ENCODE assay signal across 22 cellular contexts in the genomic region with DNA sequence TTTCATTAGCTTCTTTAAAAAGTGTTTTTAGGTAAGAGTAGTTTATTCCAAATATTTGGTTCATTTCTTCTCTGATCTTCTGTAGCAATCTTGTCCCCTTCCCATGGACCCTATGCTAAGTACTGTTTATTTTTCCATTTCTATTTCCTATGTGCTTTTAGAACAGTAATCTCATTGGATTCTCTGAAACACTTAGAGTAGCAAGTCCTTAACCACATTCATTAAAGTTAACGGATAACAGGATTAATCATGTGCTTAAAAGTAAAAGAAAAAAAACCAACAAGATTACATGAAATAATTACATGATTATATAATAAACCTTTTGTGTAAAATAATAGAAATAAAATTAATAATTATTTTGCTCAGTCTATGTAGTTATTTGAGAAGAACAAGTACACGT.
"Had no signal": no experiment of that assay in that cellular context is flagged by ENCODE, and none has a peak within 500 bp of the region (broad histone marks: within the 10 kb centered on the region; RNA-seq: fewer than 3 reads in every experiment).

No MANE protein-coding gene starts in this region.

- H3K36me3 ChIP-seq: left lung, right atrium auricular region, tibial artery had no signal

- DNase-seq: activated B cell treated with CpG ODN at 0.5 μM for 24 hours; activated CD4-positive, alpha-beta memory T cell treated with anti-CD3 and anti-CD28 coated beads for 36 hours; activated CD4-positive, alpha-beta T cell treated with anti-CD3 and anti-CD28 coated beads for 4 hours; activated CD8-positive, alpha-beta memory T cell treated with anti-CD3 and anti-CD28 coated beads, Interleukin-2, amount 10 ng/mL, durations not matched to agents 7 days and 5 days; activated naive CD4-positive, alpha-beta T cell treated with Interleukin-2 at 50 U/mL for 16 hours; activated naive CD8-positive, alpha-beta T cell treated with anti-CD3 and anti-CD28 coated beads, Interleukin-2, amount 10 ng/mL, durations not matched to agents 7 days and 5 days; anterior cingulate cortex; caudate nucleus; erythroblast; foreskin melanocyte; hypothalamus; left lung; nucleus accumbens; posterior cingulate gyrus; stimulated activated naive CD8-positive, alpha-beta T cell treated with anti-CD3 and anti-CD28 coated beads, Interleukin-15, Interleukin-2, amounts not matched to agents 100 U/mL and 50 U/mL, for 24 hours; substantia nigra; tibial artery had no signal

- H3K9me3 Mint-ChIP-seq: activated B cell treated with CpG ODN at 0.5 μM for 24 hours; activated CD4-positive, alpha-beta memory T cell treated with anti-CD3 and anti-CD28 coated beads for 36 hours; activated T-helper 17 cell treated with anti-CD3 and anti-CD28 coated beads, Interleukin-2, amount 50 U/mL, for 72 hours; mesothelial cell of epicardium had no signal

- H3K4me3 ChIP-seq: left lung, right atrium auricular region, tibial artery had no signal

- H3K36me3 Mint-ChIP-seq: activated CD4-positive, alpha-beta memory T cell treated with anti-CD3 and anti-CD28 coated beads for 36 hours; activated CD8-positive, alpha-beta memory T cell treated with anti-CD3 and anti-CD28 coated beads, Interleukin-2, amount 10 ng/mL, durations not matched to agents 7 days and 5 days; activated naive CD8-positive, alpha-beta T cell treated with anti-CD3 and anti-CD28 coated beads, Interleukin-2, amount 10 ng/mL, durations not matched to agents 7 days and 5 days; brain; mesothelial cell of epicardium had no signal

- H3K4me1 ChIP-seq: left lung, right atrium auricular region, tibial artery had no signal

- H3K27ac Mint-ChIP-seq: activated B cell treated with CpG ODN at 0.5 μM for 24 hours; activated CD4-positive, alpha-beta memory T cell treated with anti-CD3 and anti-CD28 coated beads for 36 hours; activated CD8-positive, alpha-beta memory T cell treated with anti-CD3 and anti-CD28 coated beads, Interleukin-2, amount 10 ng/mL, durations not matched to agents 7 days and 5 days; activated naive CD8-positive, alpha-beta T cell treated with anti-CD3 and anti-CD28 coated beads, Interleukin-2, amount 10 ng/mL, durations not matched to agents 7 days and 5 days; activated T-helper 17 cell treated with anti-CD3 and anti-CD28 coated beads, Interleukin-2, amount 50 U/mL, for 72 hours; brain; mesothelial cell of epicardium; nephron had no signal

- H3K9me3 ChIP-seq: left lung, right atrium auricular region, tibial artery had no signal

- H3K27ac ChIP-seq: left lung, right atrium auricular region, tibial artery had no signal

- ATAC-seq: activated CD8-positive, alpha-beta memory T cell treated with anti-CD3 and anti-CD28 coated beads, Interleukin-2, amount 10 ng/mL, durations not matched to agents 7 days and 5 days; activated T-helper 17 cell treated with anti-CD3 and anti-CD28 coated beads, Interleukin-2, amount 50 U/mL, for 72 hours; left lung; stimulated activated naive CD8-positive, alpha-beta T cell treated with anti-CD3 and anti-CD28 coated beads, Interleukin-15, Interleukin-2, amounts not matched to agents 100 U/mL and 50 U/mL, for 24 hours had no signal

- H3K4me1 Mint-ChIP-seq: activated CD8-positive, alpha-beta memory T cell treated with anti-CD3 and anti-CD28 coated beads, Interleukin-2, amount 10 ng/mL, durations not matched to agents 7 days and 5 days; activated naive CD8-positive, alpha-beta T cell treated with anti-CD3 and anti-CD28 coated beads, Interleukin-2, amount 10 ng/mL, durations not matched to agents 7 days and 5 days; activated T-helper 17 cell treated with anti-CD3 and anti-CD28 coated beads, Interleukin-2, amount 50 U/mL, for 72 hours; mesothelial cell of epicardium; nephron had no signal

- H3K27me3 ChIP-seq: left lung, right atrium auricular region, tibial artery had no signal

- H3K27me3 Mint-ChIP-seq: activated B cell treated with CpG ODN at 0.5 μM for 24 hours; activated CD4-positive, alpha-beta memory T cell treated with anti-CD3 and anti-CD28 coated beads for 36 hours; activated CD8-positive, alpha-beta memory T cell treated with anti-CD3 and anti-CD28 coated beads, Interleukin-2, amount 10 ng/mL, durations not matched to agents 7 days and 5 days; activated naive CD8-positive, alpha-beta T cell treated with anti-CD3 and anti-CD28 coated beads, Interleukin-2, amount 10 ng/mL, durations not matched to agents 7 days and 5 days; activated T-helper 17 cell treated with anti-CD3 and anti-CD28 coated beads, Interleukin-2, amount 50 U/mL, for 72 hours; brain had no signal

- H3K4me3 Mint-ChIP-seq: activated B cell treated with CpG ODN at 0.5 μM for 24 hours; activated CD4-positive, alpha-beta memory T cell treated with anti-CD3 and anti-CD28 coated beads for 36 hours; activated CD8-positive, alpha-beta memory T cell treated with anti-CD3 and anti-CD28 coated beads, Interleukin-2, amount 10 ng/mL, durations not matched to agents 7 days and 5 days; activated naive CD8-positive, alpha-beta T cell treated with anti-CD3 and anti-CD28 coated beads, Interleukin-2, amount 10 ng/mL, durations not matched to agents 7 days and 5 days; activated T-helper 17 cell treated with anti-CD3 and anti-CD28 coated beads, Interleukin-2, amount 50 U/mL, for 72 hours; brain; mesothelial cell of epicardium; nephron had no signal
